1 cellular context compared by ENCODE assay signal in genomic region chr3:86653801-86654200, GRCh38.
TF ChIP-seq lines count a peak whose summit lies in the region.

No MANE protein-coding gene starts in this region.

TF ChIP-seq in H1, 55 proteins besides CTCF, POLR2A, EP300 and RAD21 (continued from another document):
- TF ChIP-seq NRF1 (IDR thresholded peaks at IDR 0.05; ENCODE audit: low read depth, low read length) (no peak), USF2 (IDR thresholded peaks at IDR 0.05; ENCODE audit: low read length) (no peak), SIRT6 (IDR thresholded peaks at IDR 0.05; ENCODE audit: low read length) (no peak)
TF ChIP-seq in H1: peak in this region for 0.
